Comparison of ENCODE assay signal across 10 cellular contexts in the genomic region with DNA sequence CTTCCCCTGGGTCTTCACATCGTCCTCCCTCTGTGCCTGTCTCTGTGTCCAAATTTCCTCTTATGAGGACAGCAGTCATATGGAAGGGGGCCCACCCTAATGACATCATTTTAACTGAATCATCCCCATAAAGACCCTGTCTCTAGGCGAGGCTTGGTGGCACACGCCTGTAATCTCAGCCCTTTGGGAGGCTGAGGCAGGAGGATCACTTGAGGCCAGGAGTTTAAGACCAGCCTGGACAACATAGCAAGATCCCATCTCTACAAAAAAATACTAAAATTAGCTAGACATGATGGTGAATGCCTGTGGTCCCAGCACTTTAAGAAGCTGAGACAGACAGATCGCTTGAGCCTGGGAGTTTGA. TPM values are rescaled to one million over a fixed set of nuclear protein-coding genes. Genes with fewer than 3 reads are reported as not detected.
DNase-seq lines count a peak whose midpoint lies in the region; ATAC-seq, FAIRE-seq and TF ChIP-seq lines count a peak whose summit lies in the region.
"Had no signal": no experiment of that assay in that cellular context is flagged by ENCODE, and none has a peak within 500 bp of the region (broad histone marks: within the 10 kb centered on the region; RNA-seq: fewer than 3 reads in every experiment).

No MANE protein-coding gene starts in this region.

- no peaks in the 10 kb centered on the region; the same call in 1 of the 2 replicates for H3K4me1 ChIP-seq in BE2C
- H3K4me1 ChIP-seq in PC-9 (replicated peaks; ENCODE audit: insufficient read depth) = peaks cover 37% of the 10 kb centered on the region
- peaks cover 25 to 31% of the 10 kb centered on the region in 2 donors for H3K4me1 ChIP-seq in duodenal mucosa (ENCODE audit: control insufficient read depth in 1 of 2, insufficient read depth in 2 of 2, low read length in 2 of 2)
- H3K4me1 ChIP-seq in osteoblast (ENCODE audit: insufficient read depth, low read length) = peaks cover 45% of the 10 kb centered on the region
- H3K4me1 ChIP-seq in effector memory CD4-positive, alpha-beta T cell (ENCODE audit: control insufficient read depth, insufficient read depth, low read length, poor library complexity, severe bottlenecking) = peaks cover 26% of the 10 kb centered on the region

- POLR2A ChIA-PET in PC-9 (lab: Charles Lee; ENCODE audit: unreplicated experiment) = no interaction called here

- H3K27ac ChIP-seq in PC-9 (peak overlapping the region; percentile 82), duodenal mucosa (ENCODE audit: low read depth, low read length) (peak overlapping the region; percentile 60), osteoblast (ENCODE audit: low read depth, low read length) (peak overlapping the region; percentile 95)
- no peak overlapping the region for H3K27ac ChIP-seq in effector memory CD4-positive, alpha-beta T cell (ENCODE audit: insufficient read depth, low read length, poor library complexity, severe bottlenecking)

- H3K27me3 ChIP-seq in BE2C (no peaks in the 10 kb centered on the region), PC-9 (ENCODE audit: insufficient read depth, low read depth) (no peaks in the 10 kb centered on the region), duodenal mucosa (ENCODE audit: control insufficient read depth in 1 of 2, insufficient read depth in 2 of 2, low read length in 2 of 2) (no peaks in the 10 kb centered on the region), osteoblast (ENCODE audit: insufficient read depth, low read length) (no peaks in the 10 kb centered on the region)
- no peaks in the 10 kb centered on the region for H3K27me3 ChIP-seq in effector memory CD4-positive, alpha-beta T cell (replicated peaks; ENCODE audit: control insufficient read depth, insufficient read depth, low read length, poor library complexity, severe bottlenecking)
- H3K27me3 ChIP-seq: cardiac muscle cell had no signal

- intact Hi-C loops in PC-9 (cut with micrococcal nuclease; ENCODE audit: unreplicated experiment) = loop anchor here (1.0 kb wide), 2 partner anchors 28 to 55 kb away; no protein-coding TSS in a partner anchor

- H4K20me1 ChIP-seq in PC-9 (ENCODE audit: insufficient read depth) (peaks cover 42% of the 10 kb centered on the region), osteoblast (ENCODE audit: insufficient read depth, low read length) (peaks cover 37% of the 10 kb centered on the region)

- H3K9me3 ChIP-seq in BE2C (no peaks in the 10 kb centered on the region), PC-9 (ENCODE audit: insufficient read depth, low read depth) (no peaks in the 10 kb centered on the region), duodenal mucosa (ENCODE audit: control insufficient read depth in 1 of 2, low read length in 2 of 2) (no peaks in the 10 kb centered on the region), osteoblast (ENCODE audit: low read depth, low read length) (no peaks in the 10 kb centered on the region)
- no peaks in the 10 kb centered on the region for H3K9me3 ChIP-seq in effector memory CD4-positive, alpha-beta T cell (ENCODE audit: control insufficient read depth, low read length)

- FAIRE-seq in urothelium cell line (lab: Jason Lieb, UNC) = no peak

- H3K79me2 ChIP-seq in PC-9 (ENCODE audit: low read depth) (peaks cover 96% of the 10 kb centered on the region), osteoblast (ENCODE audit: insufficient read depth, low read length) (peaks cover 90% of the 10 kb centered on the region)

- CTCF ChIA-PET in PC-9 (lab: Charles Lee) = no interaction called here

- peak overlapping the region in 1 of 2 donors; percentile 16 for H3K9ac ChIP-seq in duodenal mucosa (ENCODE audit: low read depth in 1 of 2, low read length in 2 of 2)

- H2AFZ ChIP-seq in PC-9 = no peak overlapping the region
- H2AFZ ChIP-seq in osteoblast (ENCODE audit: low read length) = no peak overlapping the region

- H3K4me3 ChIP-seq in BE2C (ENCODE audit: low read depth, low read length) = peak overlapping the region; percentile 64; the same call in 1 of the 2 replicates
- no peak overlapping the region for H3K4me3 ChIP-seq in PC-9
- H3K4me3 ChIP-seq in duodenal mucosa (ENCODE audit: low read depth in 1 of 2, low read length in 2 of 2) = peak overlapping the region; percentile 38 to 46
- peak overlapping the region; percentile 1 for H3K4me3 ChIP-seq in osteoblast (ENCODE audit: insufficient read depth, low read length)
- H3K4me3 ChIP-seq in effector memory CD4-positive, alpha-beta T cell (ENCODE audit: insufficient read depth, low read depth, low read length, poor library complexity, severe bottlenecking) = no peak overlapping the region
- H3K4me3 ChIP-seq: cardiac muscle cell had no signal

- H3K36me3 ChIP-seq in BE2C (no peaks in the 10 kb centered on the region), PC-9 (ENCODE audit: low read depth) (no peaks in the 10 kb centered on the region), duodenal mucosa (ENCODE audit: control insufficient read depth in 1 of 2, insufficient read depth in 2 of 2, low read length in 2 of 2) (no peaks in the 10 kb centered on the region), osteoblast (ENCODE audit: insufficient read depth, low read length) (peaks cover 17% of the 10 kb centered on the region)
- no peaks in the 10 kb centered on the region for H3K36me3 ChIP-seq in effector memory CD4-positive, alpha-beta T cell (ENCODE audit: control insufficient read depth, insufficient read depth, low read length)
- H3K36me3 ChIP-seq: cardiac muscle cell had no signal

- no peak for ATAC-seq in GM18909 (IDR thresholded peaks at IDR 0.05; ENCODE audit: poor library complexity, unreplicated experiment)

- no TSS peak for BruUV-seq in PC-9 (replicated peaks; lab: Mats Ljungman, UMichigan)

- peaks cover 26% of the 10 kb centered on the region for H3F3A ChIP-seq in PC-9 (ENCODE audit: insufficient read depth, low read depth)

- H3K9me2 ChIP-seq in PC-9 (ENCODE audit: insufficient read depth) = no peaks in the 10 kb centered on the region

- TF ChIP-seq CTCF in BE2C (IDR thresholded peaks at IDR 0.05; ENCODE audit: low read depth, low read length) (no peak), PC-9 (conservative IDR thresholded peaks at IDR 0.05) (no peak), osteoblast (IDR thresholded peaks at IDR 0.05; ENCODE audit: extremely low read depth, low read depth, low read length) (no peak)

- H3K4me2 ChIP-seq in PC-9 (peak overlapping the region; percentile 84), osteoblast (ENCODE audit: insufficient read depth, low read length) (peak overlapping the region; percentile 56)

- DNase-seq in BE2C (no peak), PC-9 (no peak), osteoblast (ENCODE audit: insufficient read length, low spot score, missing footprints) (no peak), NCI-H1105 treated with DMSO at 0.1 percent for 48 hours (lab: John Stamatoyannopoulos, UW) (no peak), urothelium cell line (ENCODE audit: low spot score) (no peak)
- no peak for DNase-seq in effector memory CD4-positive, alpha-beta T cell
- DNase-seq: DND-41 had no signal

RNA-seq across cellular contexts. Expression of a gene that starts 4.8 kb away (rescaled TPM):
- polyA plus RNA-seq in BE2C (2012; ENCODE audit: insufficient read depth, insufficient read length, low read depth) = 29.7 TPM
- total RNA-seq in PC-9 (2021) (81.2 and 103 TPM in 2 replicates), osteoblast (86.9 and 96.6 TPM in 2 replicates)

RNA-seq across cellular contexts. Expression of a gene that starts 5.2 kb away (rescaled TPM):
- 8.5 TPM for polyA plus RNA-seq in BE2C (2012; ENCODE audit: insufficient read depth, insufficient read length, low read depth)
- 26.5 and 30.8 TPM in 2 replicates for total RNA-seq in PC-9 (2021)
- total RNA-seq in osteoblast = 1.8 and 2.1 TPM in 2 replicates

RNA-seq across cellular contexts. Expression of a gene that starts 53.8 kb away (rescaled TPM):
- 0.11 TPM for polyA plus RNA-seq in BE2C (2012; ENCODE audit: insufficient read depth, insufficient read length, low read depth)
- 23.7 and 25.8 TPM in 2 replicates for total RNA-seq in PC-9 (2021)
- total RNA-seq in osteoblast = 0.29 and 0.36 TPM in 2 replicates

Comparison
In these comparisons a context has a peak if more than half of its experiments do, and no peak if none do; other contexts are left out.
1. H3K4me3 ChIP-seq: peak in BE2C (single experiment), duodenal mucosa (2 of 2) and osteoblast (single experiment); none in PC-9 (single experiment) and effector memory CD4-positive, alpha-beta T cell (single experiment).
2. RNA of a gene that starts 53.8 kb away (total RNA-seq): 23.7 to 25.8 TPM in PC-9; 0.29 to 0.36 TPM in osteoblast; every median in the first group is over 10 times any median in the second.